In the genomic region with DNA sequence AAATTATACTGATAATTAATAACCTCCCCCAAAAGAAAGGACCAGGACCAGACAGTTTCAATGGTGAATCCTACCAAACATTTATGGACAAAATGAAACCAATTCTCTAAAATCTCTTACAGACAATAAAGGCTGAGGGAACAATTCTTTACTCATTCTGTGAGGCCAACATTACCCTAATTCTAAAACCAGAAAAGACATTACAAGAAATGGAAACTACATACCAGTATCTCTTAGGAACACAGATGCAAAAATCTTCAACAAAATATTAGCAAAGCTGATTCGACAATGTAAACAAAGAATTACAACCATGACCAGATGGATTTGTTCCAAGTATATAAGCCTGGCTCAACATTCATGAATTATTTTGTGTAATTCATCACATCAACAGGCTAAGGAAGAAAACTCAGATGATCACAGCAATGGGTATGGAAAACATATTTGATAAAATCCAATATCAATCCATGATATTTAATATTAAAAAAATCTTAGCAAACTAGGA, we compare ENCODE assay signal across 14 cellular contexts. TPM values are rescaled to one million over a fixed set of nuclear protein-coding genes. Genes with fewer than 3 reads are reported as not detected.
DNase-seq lines count a peak whose midpoint lies in the region; ATAC-seq, FAIRE-seq and TF ChIP-seq lines count a peak whose summit lies in the region.
"Had no signal": no experiment of that assay in that cellular context is flagged by ENCODE, and none has a peak within 500 bp of the region (broad histone marks: within the 10 kb centered on the region; RNA-seq: fewer than 3 reads in every experiment).

No MANE protein-coding gene starts in this region.

- H3K27me3 ChIP-seq in SJSA1 (replicated peaks) (no peaks in the 10 kb centered on the region), small intestine (ENCODE audit: control insufficient read depth in 2 of 2, insufficient read depth in 2 of 2, low read length in 2 of 2) (no peaks in the 10 kb centered on the region)
- H3K27me3 ChIP-seq: pancreas had no signal

- DNase-seq in activated T-cell treated with anti-CD3 and anti-CD28 coated beads, Interleukin-2, amount 50 U/mL, for 4 hours = no peak
- DNase-seq in activated T-cell treated with anti-CD3 and anti-CD28 coated beads, Interleukin-2, amount 50 U/mL, for 48 hours = no peak
- DNase-seq in SJSA1 (ENCODE audit: low read depth in 1 of 2, low spot score in 2 of 2) (no peak), choroid plexus epithelial cell (ENCODE audit: low read depth) (peak; percentile 43), small intestine (no peak), COLO829 (ENCODE audit: low spot score) (no peak)
- no peak for DNase-seq in stimulated activated naive B cell treated with anti-CD40 and anti-IgM and Interleukin-4, amounts not matched to agents 10 μg/mL and 1 μg/mL and 100 μg/mL, for 72 hours
- DNase-seq: DMS153; effector CD4-positive, alpha-beta T cell; mammary epithelial cell; NCI-H2081 treated with DMSO at 0.1 percent for 48 hours; NCI-H82; pancreas had no signal

- WGBS in small intestine, 3 donors = 35 to 47% (median 35%) methylated on average over 1 of the region's 1 CpG

- H3K9me3 ChIP-seq in SJSA1 (replicated peaks) (no peaks in the 10 kb centered on the region; the same call in 1 of the 2 replicates), small intestine (ENCODE audit: control insufficient read depth, low read depth) (no peaks in the 10 kb centered on the region)
- H3K9me3 ChIP-seq: pancreas had no signal

- TF ChIP-seq CTCF in choroid plexus epithelial cell (conservative IDR thresholded peaks at IDR 0.05; ENCODE audit: low read depth, low read length) = no peak

- H3K9me3 Mint-ChIP-seq in activated T-cell treated with anti-CD3 and anti-CD28 coated beads, Interleukin-2, amount 50 U/mL, for 4 hours = peaks cover 4% of the 10 kb centered on the region
- peaks cover 8 to 15% of the 10 kb centered on the region in 2 donors for H3K9me3 Mint-ChIP-seq in stimulated activated naive B cell treated with anti-CD40 and anti-IgM and Interleukin-4, amounts not matched to agents 10 μg/mL and 1 μg/mL and 100 μg/mL, for 72 hours

- no peak overlapping the region for H3K27ac Mint-ChIP-seq in stimulated activated naive B cell treated with anti-CD40 and anti-IgM and Interleukin-4, amounts not matched to agents 10 μg/mL and 1 μg/mL and 100 μg/mL, for 72 hours

- H3K4me3 Mint-ChIP-seq in activated T-cell treated with anti-CD3 and anti-CD28 coated beads, Interleukin-2, amount 50 U/mL, for 4 hours = peak overlapping the region; percentile 71
- peak overlapping the region; percentile 74 to 81 for H3K4me3 Mint-ChIP-seq in stimulated activated naive B cell treated with anti-CD40 and anti-IgM and Interleukin-4, amounts not matched to agents 10 μg/mL and 1 μg/mL and 100 μg/mL, for 72 hours

- H3K36me3 ChIP-seq in SJSA1 (peaks cover 36% of the 10 kb centered on the region), small intestine (ENCODE audit: control insufficient read depth in 2 of 2, insufficient read depth in 2 of 2, low read length in 2 of 2) (no peaks in the 10 kb centered on the region)
- H3K36me3 ChIP-seq: pancreas had no signal

- H3K27ac ChIP-seq in SJSA1 (peak overlapping the region; percentile 41), small intestine (ENCODE audit: low read depth in 1 of 2, low read length in 1 of 2) (no peak overlapping the region)
- H3K27ac ChIP-seq: pancreas had no signal

- no peaks in the 10 kb centered on the region for H3K27me3 Mint-ChIP-seq in activated T-cell treated with anti-CD3 and anti-CD28 coated beads, Interleukin-2, amount 50 U/mL, for 4 hours (ENCODE audit: low read depth)
- H3K27me3 Mint-ChIP-seq in stimulated activated naive B cell treated with anti-CD40 and anti-IgM and Interleukin-4, amounts not matched to agents 10 μg/mL and 1 μg/mL and 100 μg/mL, for 72 hours = no peaks in the 10 kb centered on the region

- ATAC-seq in activated T-cell treated with anti-CD3 and anti-CD28 coated beads, Interleukin-2, amount 50 U/mL, for 4 hours = peak; percentile 18 to 32
- ATAC-seq in stimulated activated naive B cell treated with anti-CD40 and anti-IgM and Interleukin-4, amounts not matched to agents 10 μg/mL and 1 μg/mL and 100 μg/mL, for 72 hours (replicated peaks) = no peak
- no peak for ATAC-seq in HG02970 (IDR thresholded peaks at IDR 0.05; ENCODE audit: low FRiP score, unreplicated experiment)
- ATAC-seq: pancreas had no signal

- peaks cover 65% of the 10 kb centered on the region for H3K4me1 Mint-ChIP-seq in activated T-cell treated with anti-CD3 and anti-CD28 coated beads, Interleukin-2, amount 50 U/mL, for 4 hours (ENCODE audit: low read depth)
- peaks cover 36 to 75% of the 10 kb centered on the region in 2 donors for H3K4me1 Mint-ChIP-seq in stimulated activated naive B cell treated with anti-CD40 and anti-IgM and Interleukin-4, amounts not matched to agents 10 μg/mL and 1 μg/mL and 100 μg/mL, for 72 hours

- H3K4me3 ChIP-seq in SJSA1 (no peak overlapping the region), choroid plexus epithelial cell (ENCODE audit: low read depth, low read length) (no peak overlapping the region), small intestine (ENCODE audit: low read depth in 1 of 2, low read length in 2 of 2) (no peak overlapping the region)
- H3K4me3 ChIP-seq: pancreas had no signal

- H3K4me1 ChIP-seq in SJSA1 (replicated peaks) (peaks cover 21% of the 10 kb centered on the region), small intestine (ENCODE audit: control insufficient read depth in 2 of 2, insufficient read depth in 1 of 2, low read depth in 1 of 2, low read length in 1 of 2) (peaks cover 0 to 3% of the 10 kb centered on the region in 2 donors)

- FAIRE-seq in small intestine (lab: Jason Lieb, UNC) = no peak
- FAIRE-seq: pancreas had no signal

- peaks cover 41% of the 10 kb centered on the region for H3K36me3 Mint-ChIP-seq in activated T-cell treated with anti-CD3 and anti-CD28 coated beads, Interleukin-2, amount 50 U/mL, for 4 hours (ENCODE audit: insufficient read depth)
- peaks cover 60 to 72% of the 10 kb centered on the region in 2 donors for H3K36me3 Mint-ChIP-seq in stimulated activated naive B cell treated with anti-CD40 and anti-IgM and Interleukin-4, amounts not matched to agents 10 μg/mL and 1 μg/mL and 100 μg/mL, for 72 hours

RNA-seq across cellular contexts. Expression of gene TMED5, which starts 8.6 kb away (rescaled TPM):
- 10 to 100 TPM; 29.2 to 42.7 (median 35.3) TPM for total RNA-seq in activated T-cell treated with anti-CD3 and anti-CD28 coated beads, Interleukin-2, amount 50 U/mL, for 4 hours
- 73.0 and 84.3 TPM in 2 replicates for total RNA-seq in SJSA1 (2014; rRNA removed; shearing (Covaris generic))
- 10 to 100 TPM in 1 of 3 donors, 1 to 10 TPM in 2; 8.9 to 26.8 (median 9.5) TPM for polyA plus RNA-seq in small intestine

RNA-seq across cellular contexts. Expression of gene CCDC18, which starts 8.9 kb away (rescaled TPM):
- 1 to 10 TPM; 4.6 to 8.3 (median 8.1) TPM for total RNA-seq in activated T-cell treated with anti-CD3 and anti-CD28 coated beads, Interleukin-2, amount 50 U/mL, for 4 hours
- 30.4 and 47.0 TPM in 2 replicates for total RNA-seq in SJSA1 (2014; rRNA removed; shearing (Covaris generic))
- 1 to 10 TPM; 1.4 to 5.4 (median 3.1) TPM for polyA plus RNA-seq in small intestine

Comparison
In these comparisons a context has a peak if more than half of its experiments do, and no peak if none do; other contexts are left out.
1. ATAC-seq: peak in activated T-cell treated with anti-CD3 and anti-CD28 coated beads, Interleukin-2, amount 50 U/mL, for 4 hours (2 of 2); none in stimulated activated naive B cell treated with anti-CD40 and anti-IgM and Interleukin-4, amounts not matched to agents 10 μg/mL and 1 μg/mL and 100 μg/mL, for 72 hours (0 of 2) and HG02970 (single experiment).